ENCODE assay signal across 1 cellular context in genomic region chr17:38588775-38589174, GRCh38.
TF ChIP-seq lines count a peak whose summit lies in the region.

No MANE protein-coding gene starts in this region.

TF ChIP-seq in H1, 55 proteins besides CTCF, POLR2A, EP300 and RAD21:
- no peak for TF ChIP-seq TEAD4 (IDR thresholded peaks at IDR 0.05; ENCODE audit: low read depth, low read length)
- TF ChIP-seq ASH2L (IDR thresholded peaks at IDR 0.05; ENCODE audit: low read length), result no peak
- no peak for TF ChIP-seq E2F6 (IDR thresholded peaks at IDR 0.05)
- no peak for TF ChIP-seq SAP30 (IDR thresholded peaks at IDR 0.05; ENCODE audit: insufficient read depth, insufficient replicate concordance, low read length)
- TF ChIP-seq TAF7 (optimal IDR thresholded peaks at IDR 0.05; ENCODE audit: borderline replicate concordance, low read depth, low read length), result no peak
- TF ChIP-seq SP1 (IDR thresholded peaks at IDR 0.05; ENCODE audit: low read depth, low read length), result no peak
